Comparison of ENCODE assay signal across 21 cellular contexts in genomic region chr7:50812109-50812508, GRCh38. TPM values are rescaled to one million over a fixed set of nuclear protein-coding genes. Genes with fewer than 3 reads are reported as not detected.
DNase-seq lines count a peak whose midpoint lies in the region; ATAC-seq, FAIRE-seq and TF ChIP-seq lines count a peak whose summit lies in the region.
"Had no signal": no experiment of that assay in that cellular context is flagged by ENCODE, and none has a peak within 500 bp of the region (broad histone marks: within the 10 kb centered on the region; RNA-seq: fewer than 3 reads in every experiment).

No MANE protein-coding gene starts in this region.

- DNase-seq in left ventricle myocardium inferior (no peak), right atrium auricular region (ENCODE audit: low spot score) (no peak), T-helper 17 cell (no peak), GM19239 (ENCODE audit: insufficient read length, low spot score) (no peak), esophagus squamous epithelium (lab: John Stamatoyannopoulos, UW) (no peak)
- DNase-seq: 8988T; CD4-positive, alpha-beta T cell; MM.1S; NCI-H1417; NCI-H1694 treated with DMSO at 0.1 percent for 48 hours; NCI-H2081; NCI-H2227 treated with DMSO at 0.1 percent for 48 hours; NCI-H526 treated with DMSO at 0.1 percent for 48 hours; SW 1271 had no signal

- H3K9me3 ChIP-seq in left ventricle myocardium inferior (replicated peaks) (no peaks in the 10 kb centered on the region), right atrium auricular region (no peaks in the 10 kb centered on the region), T-helper 17 cell (ENCODE audit: control insufficient read depth, low read length, poor library complexity, severe bottlenecking) (no peaks in the 10 kb centered on the region), iPS-18a (ENCODE audit: control insufficient read depth, low read depth, low read length) (no peaks in the 10 kb centered on the region), esophagus squamous epithelium (no peaks in the 10 kb centered on the region)

- 68 to 72% methylated on average over 5 of the region's 5 CpGs for WGBS in esophagus squamous epithelium, 2 donors

- H3K36me3 ChIP-seq in left ventricle myocardium inferior, result no peaks in the 10 kb centered on the region
- no peaks in the 10 kb centered on the region for H3K36me3 ChIP-seq in right atrium auricular region
- H3K36me3 ChIP-seq in iPS-18a (ENCODE audit: control insufficient read depth, low read depth, low read length), result no peaks in the 10 kb centered on the region
- H3K36me3 ChIP-seq in esophagus squamous epithelium, result no peaks in the 10 kb centered on the region

- H3K4me1 ChIP-seq in left ventricle myocardium inferior (peaks cover 10% of the 10 kb centered on the region), right atrium auricular region (peaks cover 0 to 15% of the 10 kb centered on the region in 2 donors), iPS-18a (ENCODE audit: control insufficient read depth, low read depth, low read length) (peaks cover 27% of the 10 kb centered on the region), esophagus squamous epithelium (peaks cover 0 to 32% (median 3%) of the 10 kb centered on the region in 3 donors)

- H3K4me1 Mint-ChIP-seq in T-helper 17 cell, result no peaks in the 10 kb centered on the region

- H3K27me3 ChIP-seq in left ventricle myocardium inferior (ENCODE audit: low read depth) (no peaks in the 10 kb centered on the region), right atrium auricular region (no peaks in the 10 kb centered on the region), iPS-18a (ENCODE audit: control insufficient read depth, insufficient read depth, low read length) (no peaks in the 10 kb centered on the region), esophagus squamous epithelium (peaks cover 0 to 31% (median 0%) of the 10 kb centered on the region in 4 donors)

- no peak for ATAC-seq in T-helper 17 cell
- no peak for ATAC-seq in HG02840 (IDR thresholded peaks at IDR 0.05; ENCODE audit: low FRiP score, unreplicated experiment)
- no peak for ATAC-seq in HG02642 (IDR thresholded peaks at IDR 0.05; ENCODE audit: poor library complexity, unreplicated experiment)
- ATAC-seq: Panc1 had no signal

- H3K27me3 Mint-ChIP-seq in T-helper 17 cell, result peaks cover 10% of the 10 kb centered on the region
- H3K27me3 Mint-ChIP-seq: CD4-positive, alpha-beta T cell had no signal

- peak overlapping the region; percentile 8 for H3K27ac Mint-ChIP-seq in T-helper 17 cell
- H3K27ac Mint-ChIP-seq: CD4-positive, alpha-beta T cell had no signal

- no peak overlapping the region for H3K4me3 Mint-ChIP-seq in T-helper 17 cell
- H3K4me3 Mint-ChIP-seq: CD4-positive, alpha-beta T cell had no signal

- no peak for FAIRE-seq in GM19239 (lab: Jason Lieb, UNC)
- FAIRE-seq: GM18507 had no signal

- no peak for TF ChIP-seq CTCF in left ventricle myocardium inferior (IDR thresholded peaks at IDR 0.05; ENCODE audit: borderline replicate concordance)
- no peak for TF ChIP-seq CTCF in right atrium auricular region (IDR thresholded peaks at IDR 0.05)
- TF ChIP-seq CTCF in esophagus squamous epithelium (IDR thresholded peaks at IDR 0.05), result no peak

- TF ChIP-seq POLR2A in esophagus squamous epithelium (IDR thresholded peaks at IDR 0.05), result no peak

- H3K9ac ChIP-seq in iPS-18a (ENCODE audit: low read length), result no peak overlapping the region
- H3K9ac ChIP-seq: KMS-11 had no signal

- no peaks in the 10 kb centered on the region for H3K36me3 Mint-ChIP-seq in T-helper 17 cell (ENCODE audit: low read depth)

- H3K4me3 ChIP-seq in left ventricle myocardium inferior, result no peak overlapping the region
- no peak overlapping the region for H3K4me3 ChIP-seq in right atrium auricular region
- H3K4me3 ChIP-seq in iPS-18a (ENCODE audit: low read length), result peak overlapping the region; percentile 10
- no peak overlapping the region for H3K4me3 ChIP-seq in esophagus squamous epithelium

- intact Hi-C loops in left ventricle myocardium inferior (cut with micrococcal nuclease), result no loop called here
- intact Hi-C loops in esophagus squamous epithelium (cut with DNase I), result no loop called here

- H3K27ac ChIP-seq in left ventricle myocardium inferior (replicated peaks), result peak overlapping the region; percentile 73
- H3K27ac ChIP-seq in right atrium auricular region, result no peak overlapping the region
- no peak overlapping the region for H3K27ac ChIP-seq in iPS-18a (ENCODE audit: low read length)
- H3K27ac ChIP-seq in esophagus squamous epithelium, result no peak overlapping the region
- H3K27ac ChIP-seq: KMS-11 had no signal

RNA-seq across cellular contexts. Expression of gene GRB10, which starts 29.4 kb away (rescaled TPM):
- 40.6 TPM for total RNA-seq in left ventricle myocardium inferior
- total RNA-seq in right atrium auricular region, result 10 to 100 TPM; 36.5 to 39.0 TPM
- 1 to 10 TPM; 3.8 to 7.0 TPM for total RNA-seq in T-helper 17 cell
- 10 to 100 TPM in 2 of 4 donors, 1 to 10 TPM in 2; 3.5 to 35.1 (median 9.2) TPM for total RNA-seq in esophagus squamous epithelium
- total RNA-seq: G401 had no signal
